Comparison of ENCODE assay signal across 9 cellular contexts in the genomic region with DNA sequence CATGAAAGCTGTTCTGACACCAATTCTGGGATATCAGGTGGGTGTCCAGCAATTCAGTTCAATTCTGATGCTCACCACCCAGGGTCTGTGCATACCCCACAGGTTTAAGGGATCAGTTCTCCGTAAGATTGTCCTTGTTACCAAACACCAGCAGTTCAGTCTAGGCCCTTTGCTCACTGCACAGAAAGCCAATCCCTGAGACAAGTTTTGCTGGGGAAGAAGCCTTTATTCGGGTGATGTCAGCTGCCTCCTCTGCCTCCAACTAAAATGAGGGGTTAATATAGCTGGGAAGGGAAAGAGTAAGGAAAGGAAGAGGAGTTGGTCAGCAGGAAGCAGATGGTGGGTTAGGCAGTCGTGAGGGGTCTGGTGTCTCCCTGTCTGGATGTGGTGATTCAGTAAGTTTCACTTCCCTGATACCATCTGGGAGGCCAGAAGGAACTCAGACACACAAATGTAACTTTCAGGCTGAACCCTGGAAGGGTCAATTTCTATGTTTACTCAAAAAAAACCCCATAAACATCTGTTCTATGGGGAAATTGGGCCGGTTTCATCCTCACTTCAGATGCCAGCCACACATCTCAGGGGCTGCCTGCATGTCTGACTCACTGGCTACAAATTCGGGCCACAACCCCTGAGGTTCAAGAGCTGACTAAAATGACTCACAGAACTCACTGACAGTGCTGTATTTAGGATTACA.
DNase-seq lines count a peak whose midpoint lies in the region; ATAC-seq lines count a peak whose summit lies in the region.
"Had no signal": no experiment of that assay in that cellular context is flagged by ENCODE, and none has a peak within 500 bp of the region (broad histone marks: within the 10 kb centered on the region; RNA-seq: fewer than 3 reads in every experiment).

No MANE protein-coding gene starts in this region.

- ATAC-seq in GM19468 (IDR thresholded peaks at IDR 0.05; ENCODE audit: extremely low read depth, unreplicated experiment) (peak; percentile 68), HG03280 (IDR thresholded peaks at IDR 0.05; ENCODE audit: unreplicated experiment) (no peak), HG02885 (IDR thresholded peaks at IDR 0.05; ENCODE audit: poor library complexity, unreplicated experiment) (no peak)

- DNase-seq in A172 (ENCODE audit: low spot score) = peak; percentile 37
- peak; percentile 51 for DNase-seq in NOMO-1 treated with dmso at 0.1 percent for 144 hours (lab: John Stamatoyannopoulos, UW; ENCODE audit: unreplicated experiment)
- peak; percentile 52 for DNase-seq in hepatic stellate cell (ENCODE audit: low spot score)
- DNase-seq in NCI-H526 treated with DMSO at 0.1 percent for 48 hours (lab: John Stamatoyannopoulos, UW) = no peak
- DNase-seq in central memory CD4-positive, alpha-beta T cell = no peak
- DNase-seq: DND-41 had no signal

Comparison
In these comparisons a context has a peak if more than half of its experiments do, and no peak if none do; other contexts are left out.
1. DNase-seq: peak in A172 (single experiment), NOMO-1 treated with dmso at 0.1 percent for 144 hours (single experiment) and hepatic stellate cell (single experiment); none in NCI-H526 treated with DMSO at 0.1 percent for 48 hours (single experiment) and central memory CD4-positive, alpha-beta T cell (single experiment).